Comparison of ENCODE assay signal across 8 cellular contexts in genomic region chr16:1414532-1415265, GRCh38. TPM values are rescaled to one million over a fixed set of nuclear protein-coding genes. Genes with fewer than 3 reads are reported as not detected.
DNase-seq lines count a peak whose midpoint lies in the region; ATAC-seq lines count a peak whose summit lies in the region.

Gene UNKL, minus strand, starts transcription at chr16:1414704. Its CDS starts 13 bp downstream, at chr16:1414691.

- CTCF ChIA-PET in CD8-positive, alpha-beta memory T cell (lab: Charles Lee): no interaction called here

- H3K36me3 Mint-ChIP-seq in CD8-positive, alpha-beta memory T cell: peaks cover 0 to 27% (median 2%) of the 10 kb centered on the region in 3 donors

- H3K4me3 Mint-ChIP-seq in CD8-positive, alpha-beta memory T cell: peak within 1 kb of the TSS; percentile 82 to 93 (median 87)

- peaks cover 16 to 35% (median 20%) of the 10 kb centered on the region in 3 donors for H3K4me1 Mint-ChIP-seq in CD8-positive, alpha-beta memory T cell

- peak; percentile 31 for ATAC-seq in GM21717 (IDR thresholded peaks at IDR 0.05; ENCODE audit: unreplicated experiment)

- H3K9me3 ChIP-seq in CD8-positive, alpha-beta memory T cell (ENCODE audit: low read length): no peaks in the 10 kb centered on the region

- H3K27ac ChIP-seq in CD8-positive, alpha-beta memory T cell (ENCODE audit: low read depth, low read length): peak within 1 kb of the TSS; percentile 79
- peak within 1 kb of the TSS; percentile 89 for H3K27ac ChIP-seq in cingulate gyrus (ENCODE audit: low read depth, low read length)

- POLR2A ChIA-PET in CD8-positive, alpha-beta memory T cell (lab: Charles Lee): no interaction called here

- H3K9me3 Mint-ChIP-seq in CD8-positive, alpha-beta memory T cell: no peaks in the 10 kb centered on the region

- peak; percentile 73 to 90 (median 79) for DNase-seq in CD8-positive, alpha-beta memory T cell
- DNase-seq in NCI-H1092 treated with DMSO at 0.1 percent for 48 hours (lab: John Stamatoyannopoulos, UW) (peak; percentile 52), left kidney (ENCODE audit: low read depth, low spot score) (peak; percentile 79), KG1 (lab: John Stamatoyannopoulos, UW) (no peak)
- peak; percentile 86 for DNase-seq in activated CD4-positive, alpha-beta T cell treated with anti-CD3 and anti-CD28 coated beads for 48 hours
- DNase-seq in stimulated activated CD4-positive, alpha-beta T cell treated with anti-CD3 and anti-CD28 coated beads, Interleukin-1b, Interleukin-23, amount 100 ng/mL, for 48 hours: peak; percentile 77

- H3K36me3 ChIP-seq in CD8-positive, alpha-beta memory T cell (ENCODE audit: insufficient read depth, low read length): peaks cover 9% of the 10 kb centered on the region

- peak within 1 kb of the TSS; percentile 79 to 98 (median 86) for H3K27ac Mint-ChIP-seq in CD8-positive, alpha-beta memory T cell

- peak within 1 kb of the TSS; percentile 61 for H3K4me3 ChIP-seq in CD8-positive, alpha-beta memory T cell (ENCODE audit: low read length)

- H3K4me1 ChIP-seq in CD8-positive, alpha-beta memory T cell (ENCODE audit: insufficient read depth, low read length): peaks cover 17% of the 10 kb centered on the region

- H3K27me3 Mint-ChIP-seq in CD8-positive, alpha-beta memory T cell: no peaks in the 10 kb centered on the region

- no peaks in the 10 kb centered on the region for H3K27me3 ChIP-seq in CD8-positive, alpha-beta memory T cell (ENCODE audit: insufficient read depth, low read length, poor library complexity, severe bottlenecking)

RNA-seq across cellular contexts. Expression of gene UNKL, which starts in this region (rescaled TPM):
- total RNA-seq in CD8-positive, alpha-beta memory T cell: 10 to 100 TPM; 32.9 to 38.0 TPM
- polyA plus RNA-seq in CD8-positive, alpha-beta memory T cell: 8.1 TPM
